ENCODE assay signal across 19 cellular contexts in genomic region chr4:140662082-140662869, GRCh38.
DNase-seq lines count a peak whose midpoint lies in the region; ATAC-seq, FAIRE-seq and TF ChIP-seq lines count a peak whose summit lies in the region.
"Had no signal": no experiment of that assay in that cellular context is flagged by ENCODE, and none has a peak within 500 bp of the region (broad histone marks: within the 10 kb centered on the region; RNA-seq: fewer than 3 reads in every experiment).

No MANE protein-coding gene starts in this region.

- H3K9me3 Mint-ChIP-seq in GM23338: no peaks in the 10 kb centered on the region
- no peaks in the 10 kb centered on the region for H3K9me3 Mint-ChIP-seq in activated CD4-positive, alpha-beta memory T cell treated with anti-CD3 and anti-CD28 coated beads, Interleukin-2, amount 10 ng/mL, durations not matched to agents 7 days and 5 days

- H3K4me3 Mint-ChIP-seq in GM23338: no peak overlapping the region
- H3K4me3 Mint-ChIP-seq in activated CD4-positive, alpha-beta memory T cell treated with anti-CD3 and anti-CD28 coated beads, Interleukin-2, amount 10 ng/mL, durations not matched to agents 7 days and 5 days: no peak overlapping the region

- peaks cover 7% of the 10 kb centered on the region; the same call in 2 of the 3 replicates for H3K4me1 Mint-ChIP-seq in GM23338
- H3K4me1 Mint-ChIP-seq in activated CD4-positive, alpha-beta memory T cell treated with anti-CD3 and anti-CD28 coated beads, Interleukin-2, amount 10 ng/mL, durations not matched to agents 7 days and 5 days: peaks cover 4% of the 10 kb centered on the region

- no peak overlapping the region for H2BK5ac ChIP-seq in H1 (ENCODE audit: low read depth, low read length)
- H2BK5ac ChIP-seq in mesenchymal stem cell (ENCODE audit: low read depth, low read length, poor library complexity, severe bottlenecking): no peak overlapping the region

- TF ChIP-seq CTCF in GM23338 (conservative IDR thresholded peaks at IDR 0.05; ENCODE audit: low read depth in 2 of 2) (no peak), H1 (IDR thresholded peaks at IDR 0.05; ENCODE audit: control extremely low read depth in 1 of 3, insufficient read depth in 1 of 3, low read depth in 1 of 3, low read length in 3 of 3) (no peak), upper lobe of left lung (IDR thresholded peaks at IDR 0.05) (no peak), mucosa of descending colon (IDR thresholded peaks at IDR 0.05) (no peak)

- H4K8ac ChIP-seq in H1 (ENCODE audit: extremely low read depth, insufficient read depth, low read length) (no peak overlapping the region), mesenchymal stem cell (ENCODE audit: low read length) (no peak overlapping the region)

- H3K4ac ChIP-seq in H1 (replicated peaks; ENCODE audit: insufficient read length, low read depth, low read length) (no peak overlapping the region), mesenchymal stem cell (ENCODE audit: low read depth in 1 of 2, low read length in 2 of 2) (no peak overlapping the region)

- no peak overlapping the region for H3K27ac ChIP-seq in GM23338 (ENCODE audit: low read depth)
- no peak overlapping the region for H3K27ac ChIP-seq in H1 (ENCODE audit: low read depth, low read length)
- peak overlapping the region; percentile 50 for H3K27ac ChIP-seq in mesenchymal stem cell (ENCODE audit: low read length, poor library complexity, severe bottlenecking)
- H3K27ac ChIP-seq in upper lobe of left lung: no peak overlapping the region
- H3K27ac ChIP-seq: thoracic aorta had no signal

- POLR2A ChIA-PET in H1 (lab: Charles Lee; ENCODE audit: partially characterized antibody): no interaction called here
- POLR2A ChIA-PET in activated CD4-positive, alpha-beta memory T cell treated with anti-CD3 and anti-CD28 coated beads, Interleukin-2, amount 10 ng/mL, durations not matched to agents 7 days and 5 days (lab: Charles Lee): no interaction called here

- H3F3A ChIP-seq in GM23338 (replicated peaks; ENCODE audit: low read depth): no peaks in the 10 kb centered on the region

- DNase-seq in GM23338 (ENCODE audit: low spot score) (no peak), NOMO-1 treated with dmso at 0.1 percent for 144 hours (lab: John Stamatoyannopoulos, UW; ENCODE audit: unreplicated experiment) (peak; percentile 2), H1 (ENCODE audit: low read depth in 1 of 2, low spot score in 2 of 2) (no peak), mesenchymal stem cell (no peak), mesenteric fat pad (ENCODE audit: low spot score) (no peak), upper lobe of left lung (no peak), mucosa of descending colon (no peak)
- no peak for DNase-seq in activated CD4-positive, alpha-beta memory T cell treated with anti-CD3 and anti-CD28 coated beads, Interleukin-2, amount 10 ng/mL, durations not matched to agents 7 days and 5 days
- DNase-seq: amygdala, cortex of kidney, GF-D8, head of caudate nucleus, kidney, NCI-H187, NCI-H524 treated with DMSO at 0.1 percent for 48 hours, occipital lobe had no signal

- H3K36me3 ChIP-seq in GM23338 (ENCODE audit: insufficient read depth): no peaks in the 10 kb centered on the region
- no peaks in the 10 kb centered on the region for H3K36me3 ChIP-seq in H1 (ENCODE audit: control insufficient read depth in 2 of 4, insufficient read depth in 4 of 4, low read length in 3 of 4)
- H3K36me3 ChIP-seq in mesenchymal stem cell (ENCODE audit: control insufficient read depth in 1 of 2, insufficient read depth in 2 of 2, low read depth in 1 of 2, low read length in 2 of 2): peaks cover 13 to 73% of the 10 kb centered on the region in 2 experiments
- peaks cover 0 to 73% (median 26%) of the 10 kb centered on the region in 4 donors for H3K36me3 ChIP-seq in upper lobe of left lung
- H3K36me3 ChIP-seq in mucosa of descending colon (ENCODE audit: low read depth): no peaks in the 10 kb centered on the region

- no peaks in the 10 kb centered on the region; the same call in 1 of the 2 replicates for H3K9me2 ChIP-seq in GM23338 (ENCODE audit: insufficient read depth)

- H3K56ac ChIP-seq in H1 (replicated peaks; ENCODE audit: insufficient read length, low read depth, low read length): no peak overlapping the region

- TF ChIP-seq EP300 in H1 (IDR thresholded peaks at IDR 0.05; ENCODE audit: borderline replicate concordance in 1 of 2, low read depth in 2 of 2, low read length in 2 of 2) (no peak), upper lobe of left lung (IDR thresholded peaks at IDR 0.05) (no peak)

- H3K27me3 ChIP-seq in GM23338 (ENCODE audit: insufficient read depth) (no peaks in the 10 kb centered on the region), H1 (replicated peaks in 1 of 4; ENCODE audit: control insufficient read depth in 3 of 4, extremely low read depth in 1 of 4, insufficient read depth in 3 of 4, low read length in 3 of 4) (no peaks in the 10 kb centered on the region), mesenchymal stem cell (ENCODE audit: control insufficient read depth in 1 of 2, insufficient read depth in 1 of 2, low read length in 2 of 2) (no peaks in the 10 kb centered on the region), upper lobe of left lung (no peaks in the 10 kb centered on the region)

- no peak overlapping the region for H2AK5ac ChIP-seq in H1 (ENCODE audit: low read depth, low read length)
- no peak overlapping the region for H2AK5ac ChIP-seq in mesenchymal stem cell (ENCODE audit: low read length, severe bottlenecking)

- FAIRE-seq in H1 (lab: Jason Lieb, UNC): no peak
- FAIRE-seq: kidney, RCC 7860 had no signal

- H3K27me3 Mint-ChIP-seq in GM23338 (ENCODE audit: insufficient read depth, low read depth, poor library complexity): no peaks in the 10 kb centered on the region
- peaks cover 7% of the 10 kb centered on the region for H3K27me3 Mint-ChIP-seq in activated CD4-positive, alpha-beta memory T cell treated with anti-CD3 and anti-CD28 coated beads, Interleukin-2, amount 10 ng/mL, durations not matched to agents 7 days and 5 days

- no peak for TF ChIP-seq RAD21 in H1 (IDR thresholded peaks at IDR 0.05 in 1 of 2, conservative IDR thresholded peaks at IDR 0.05 in 1 of 2; ENCODE audit: low read depth in 2 of 2, low read length in 2 of 2)

- H3K9ac ChIP-seq in H1 (replicated peaks in 1 of 4; ENCODE audit: extremely low read depth in 1 of 4, low read depth in 3 of 4, low read length in 3 of 4) (no peak overlapping the region), mesenchymal stem cell (ENCODE audit: low read length) (no peak overlapping the region)

- no peaks in the 10 kb centered on the region for H3K23me2 ChIP-seq in H1 (ENCODE audit: low read depth, low read length)

- WGBS in H1 (ENCODE audit: extremely low coverage in 1 of 2, insufficient coverage in 1 of 2, insufficient read length in 1 of 2, insufficient replicate concordance in 2 of 2, low coverage in 1 of 2, low lambda C conversion rate in 2 of 2, missing lambda C conversion rate in 1 of 2), 2 experiments: 86% methylated on average over 3 of the region's 3 CpGs; no CpG with 5 or more reads in 1 of the 2 experiments
- 80% methylated on average over 2 of the region's 3 CpGs for WGBS in mesenchymal stem cell
- WGBS in upper lobe of left lung, 2 donors: 53 to 68% methylated on average over 3 of the region's 3 CpGs

- TF ChIP-seq POLR2A in H1 (IDR thresholded peaks at IDR 0.05; ENCODE audit: control extremely low read depth in 1 of 2, low read depth in 2 of 2, low read length in 2 of 2) (no peak), upper lobe of left lung (IDR thresholded peaks at IDR 0.05) (no peak)

- intact Hi-C loops in mucosa of descending colon (cut with DNase I, micrococcal nuclease): no loop called here

- H3K36me3 Mint-ChIP-seq in GM23338 (ENCODE audit: low read depth): no peaks in the 10 kb centered on the region
- no peaks in the 10 kb centered on the region for H3K36me3 Mint-ChIP-seq in activated CD4-positive, alpha-beta memory T cell treated with anti-CD3 and anti-CD28 coated beads, Interleukin-2, amount 10 ng/mL, durations not matched to agents 7 days and 5 days (ENCODE audit: low read depth)

- H3K4me2 ChIP-seq in GM23338: no peak overlapping the region
- H3K4me2 ChIP-seq in H1 (ENCODE audit: insufficient read depth in 1 of 2, low read depth in 2 of 2, low read length in 2 of 2): no peak overlapping the region
- H3K4me2 ChIP-seq in mesenchymal stem cell (ENCODE audit: low read length, poor library complexity, severe bottlenecking): no peak overlapping the region

- no peak overlapping the region for H2BK20ac ChIP-seq in H1 (ENCODE audit: low read length)

- H4K20me1 ChIP-seq in GM23338 (replicated peaks; ENCODE audit: insufficient read depth) (no peaks in the 10 kb centered on the region), H1 (replicated peaks in 1 of 2; ENCODE audit: control insufficient read depth in 1 of 2, insufficient read depth in 2 of 2, low read length in 2 of 2) (no peaks in the 10 kb centered on the region)

- H3K4me1 ChIP-seq in GM23338 (ENCODE audit: insufficient read depth) (peaks cover 4% of the 10 kb centered on the region; the same call in 1 of the 2 replicates), H1 (replicated peaks in 1 of 4; ENCODE audit: control insufficient read depth in 3 of 4, insufficient read depth in 4 of 4, low read length in 3 of 4) (no peaks in the 10 kb centered on the region), mesenchymal stem cell (ENCODE audit: control insufficient read depth, insufficient read depth, low read depth, low read length) (peaks cover 4% of the 10 kb centered on the region), upper lobe of left lung (peaks cover 0 to 4% (median 0%) of the 10 kb centered on the region in 4 donors), mucosa of descending colon (ENCODE audit: low read depth) (no peaks in the 10 kb centered on the region)

- H2AFZ ChIP-seq in GM23338: 0 out of 2 replicates have a peak overlapping the region, but pooled peaks have one; percentile 43
- H2AFZ ChIP-seq in H1 (ENCODE audit: low read length): 0 out of 2 replicates have a peak overlapping the region, but pooled peaks have one; percentile 46
- no peak overlapping the region for H2AFZ ChIP-seq in mesenchymal stem cell (ENCODE audit: low read depth, low read length)

- CTCF ChIA-PET in H1 (lab: Charles Lee; ENCODE audit: partially characterized antibody): interaction anchor here (0.8 to 1.2 kb wide), 2 partner anchors 20 to 81 kb away, joined by 3 to 4 read pairs; no protein-coding TSS in a partner anchor
- CTCF ChIA-PET in activated CD4-positive, alpha-beta memory T cell treated with anti-CD3 and anti-CD28 coated beads, Interleukin-2, amount 10 ng/mL, durations not matched to agents 7 days and 5 days (lab: Charles Lee): no interaction called here

- H3K14ac ChIP-seq in H1 (ENCODE audit: insufficient read length) (no peak overlapping the region), mesenchymal stem cell (ENCODE audit: low read length in 2 of 2) (no peak overlapping the region)

- H3K18ac ChIP-seq in H1 (ENCODE audit: extremely low read depth, low read length) (no peak overlapping the region), mesenchymal stem cell (ENCODE audit: low read depth in 1 of 2, low read length in 2 of 2) (no peak overlapping the region)

- ATAC-seq in GM23338: no peak
- no peak for ATAC-seq in upper lobe of left lung (ENCODE audit: low FRiP score in 2 of 2)
- ATAC-seq in mucosa of descending colon: no peak

- H3K4me3 ChIP-seq in GM23338 (no peak overlapping the region), H1 (ENCODE audit: extremely low read depth in 1 of 4, insufficient read depth in 2 of 4, low read depth in 3 of 4, low read length in 4 of 4) (no peak overlapping the region), mesenchymal stem cell (ENCODE audit: insufficient read depth in 1 of 2, low read depth in 1 of 2, low read length in 2 of 2) (no peak overlapping the region), upper lobe of left lung (no peak overlapping the region), mucosa of descending colon (no peak overlapping the region)
- H3K4me3 ChIP-seq: HAP-1, thoracic aorta had no signal

- H3K79me2 ChIP-seq in GM23338 (replicated peaks; ENCODE audit: insufficient read depth): no peaks in the 10 kb centered on the region
- H3K79me2 ChIP-seq in H1 (ENCODE audit: control insufficient read depth in 1 of 2, insufficient read depth in 2 of 2, low read length in 2 of 2): no peaks in the 10 kb centered on the region

- H3K23ac ChIP-seq in H1 (ENCODE audit: insufficient read length): no peak overlapping the region
- no peak overlapping the region for H3K23ac ChIP-seq in mesenchymal stem cell (ENCODE audit: low read length in 2 of 2)

- H2BK120ac ChIP-seq in H1 (replicated peaks; ENCODE audit: low read depth, low read length) (no peak overlapping the region), mesenchymal stem cell (ENCODE audit: low read depth, low read length) (no peak overlapping the region)

- no peak overlapping the region for H4K5ac ChIP-seq in H1 (ENCODE audit: insufficient read length, low read depth, low read length)

- H2BK12ac ChIP-seq in H1 (ENCODE audit: low read depth, low read length) (no peak overlapping the region), mesenchymal stem cell (ENCODE audit: low read length in 2 of 2) (no peak overlapping the region)

- H3K9me3 ChIP-seq in H1 (ENCODE audit: insufficient read depth in 2 of 2, low read depth in 1 of 2, low read length in 1 of 2): no peaks in the 10 kb centered on the region
- H3K9me3 ChIP-seq in mesenchymal stem cell (ENCODE audit: control insufficient read depth, low read length): no peaks in the 10 kb centered on the region
- H3K9me3 ChIP-seq in upper lobe of left lung: no peaks in the 10 kb centered on the region
- no peaks in the 10 kb centered on the region for H3K9me3 ChIP-seq in mucosa of descending colon
- H3K9me3 ChIP-seq: HAP-1, thoracic aorta had no signal

- H3K79me1 ChIP-seq in H1 (ENCODE audit: low read depth, low read length) (no peaks in the 10 kb centered on the region), mesenchymal stem cell (replicated peaks; ENCODE audit: low read length, poor library complexity, severe bottlenecking) (peaks cover 3% of the 10 kb centered on the region)

- peak overlapping the region; percentile 74 for H3K27ac Mint-ChIP-seq in GM23338
- no peak overlapping the region for H3K27ac Mint-ChIP-seq in activated CD4-positive, alpha-beta memory T cell treated with anti-CD3 and anti-CD28 coated beads, Interleukin-2, amount 10 ng/mL, durations not matched to agents 7 days and 5 days

- H4K91ac ChIP-seq in H1 (replicated peaks; ENCODE audit: insufficient read length, low read length) (no peak overlapping the region), mesenchymal stem cell (ENCODE audit: low read length) (no peak overlapping the region)

- H2BK15ac ChIP-seq in H1 (ENCODE audit: low read length) (no peak overlapping the region), mesenchymal stem cell (ENCODE audit: low read depth, poor library complexity, severe bottlenecking) (no peak overlapping the region)
